Comparison of ENCODE assay signal across 43 cellular contexts in genomic region chr3:127328391-127328790, GRCh38. TPM values are rescaled to one million over a fixed set of nuclear protein-coding genes. Genes with fewer than 3 reads are reported as not detected.
"Had no signal": no experiment of that assay in that cellular context is flagged by ENCODE, and none has a peak within 500 bp of the region (broad histone marks: within the 10 kb centered on the region; RNA-seq: fewer than 3 reads in every experiment).

No MANE protein-coding gene starts in this region.

- H3K4me3 Mint-ChIP-seq: activated CD4-positive, alpha-beta memory T cell treated with anti-CD3 and anti-CD28 coated beads for 36 hours; activated T-helper 1 cell treated with anti-CD3 and anti-CD28 coated beads, Interleukin-12 subunit alpha, Interleukin-12 subunit beta, Interleukin-2, Interleukin-4 antibody, amounts not matched to agents 30 ng/mL and 10 ng/mL and 1 ng/mL, durations not matched to agents 14 hours and 24 hours and 36 hours; immature natural killer cell; naive B cell; stimulated activated effector memory CD8-positive, alpha-beta T cell treated with anti-CD3 and anti-CD28 coated beads, Interleukin-12 subunit alpha, Interleukin-12 subunit beta, amount 100 ng/mL, for 72 hours; stimulated activated naive CD8-positive, alpha-beta T cell treated with anti-CD3 and anti-CD28 coated beads, Interleukin-15, amount 100 ng/mL, for 72 hours; T-helper 2 cell treated with Interferon-gamma antibody and Interleukin-4, amounts not matched to agents 5 μg/mL and 100 μg/mL, for 36 hours; type B pancreatic cell had no signal

- DNase-seq: activated CD4-positive, alpha-beta memory T cell treated with anti-CD3 and anti-CD28 coated beads for 36 hours; activated CD4-positive, alpha-beta T cell treated with anti-CD3 and anti-CD28 coated beads for 4 hours; activated CD4-positive, CD25-positive, alpha-beta regulatory T cell; activated CD8-positive, alpha-beta memory T cell treated with anti-CD3 and anti-CD28 coated beads, Interleukin-2, amount 50 U/mL, for 4 hours; activated gamma-delta T cell treated with Interleukin-2 at 50 U/mL for 16 hours; activated naive CD4-positive, alpha-beta T cell treated with anti-CD3 and anti-CD28 coated beads, Interleukin-2, amount 50 U/mL, for 16 hours; activated T-cell treated with anti-CD3 and anti-CD28 coated beads, Interleukin-2, amount 50 U/mL, for 1 hour; amniotic stem cell; brain microvascular endothelial cell; dorsolateral prefrontal cortex; effector memory CD4-positive, alpha-beta T cell; hypothalamus; immature natural killer cell; kidney; left colon; mammary epithelial cell; naive B cell; ovary; right lobe of liver; stimulated activated CD4-positive, alpha-beta T cell treated with anti-CD3 and anti-CD28 coated beads, Interleukin-12 subunit alpha, Interleukin-12 subunit beta, amount 100 ng/mL, for 4 hours; stimulated activated CD4-positive, alpha-beta T cell treated with anti-CD3 and anti-CD28 coated beads, Interleukin-4, amount 100 ng/mL, for 24 hours; stimulated activated naive CD8-positive, alpha-beta T cell treated with anti-CD3 and anti-CD28 coated beads, Interleukin-15, amount 100 ng/mL, for 72 hours; substantia nigra; uterus had no signal

- H3K4me1 Mint-ChIP-seq: immature natural killer cell; naive B cell; stimulated activated effector memory CD8-positive, alpha-beta T cell treated with anti-CD3 and anti-CD28 coated beads, Interleukin-12 subunit alpha, Interleukin-12 subunit beta, amount 100 ng/mL, for 72 hours had no signal

- H3K9me3 ChIP-seq: ovary, uterus had no signal

- H3K4me1 ChIP-seq: gastroesophageal sphincter, right lobe of liver, uterus had no signal

- H3K36me3 Mint-ChIP-seq: activated CD4-positive, alpha-beta memory T cell treated with anti-CD3 and anti-CD28 coated beads for 36 hours; immature natural killer cell; stimulated activated effector memory CD8-positive, alpha-beta T cell treated with anti-CD3 and anti-CD28 coated beads, Interleukin-12 subunit alpha, Interleukin-12 subunit beta, amount 100 ng/mL, for 72 hours; type B pancreatic cell had no signal

- H3K27me3 ChIP-seq: brain microvascular endothelial cell, ovary, right lobe of liver, uterus had no signal

- H3K36me3 ChIP-seq: brain microvascular endothelial cell, gastroesophageal sphincter, ovary, right lobe of liver, uterus had no signal

- H3K27ac ChIP-seq: brain microvascular endothelial cell, coronary artery, dorsolateral prefrontal cortex, gastroesophageal sphincter, ovary, right lobe of liver, skin epidermis, uterus had no signal

- H3K4me3 ChIP-seq: coronary artery, dorsolateral prefrontal cortex, gastroesophageal sphincter, ovary, right lobe of liver, skin epidermis, uterus had no signal

- H3K27ac Mint-ChIP-seq: activated CD4-positive, alpha-beta memory T cell treated with anti-CD3 and anti-CD28 coated beads for 36 hours; activated T-helper 1 cell treated with anti-CD3 and anti-CD28 coated beads, Interleukin-12 subunit alpha, Interleukin-12 subunit beta, Interleukin-2, Interleukin-4 antibody, amounts not matched to agents 30 ng/mL and 10 ng/mL and 1 ng/mL, durations not matched to agents 14 hours and 24 hours and 36 hours; immature natural killer cell; naive B cell; progenitor cell of endocrine pancreas; stimulated activated effector memory CD8-positive, alpha-beta T cell treated with anti-CD3 and anti-CD28 coated beads, Interleukin-12 subunit alpha, Interleukin-12 subunit beta, amount 100 ng/mL, for 72 hours; stimulated activated naive CD8-positive, alpha-beta T cell treated with anti-CD3 and anti-CD28 coated beads, Interleukin-15, amount 100 ng/mL, for 72 hours; T-helper 2 cell treated with Interferon-gamma antibody and Interleukin-4, amounts not matched to agents 5 μg/mL and 100 μg/mL, for 36 hours; type B pancreatic cell had no signal

RNA-seq across cellular contexts. Expression of gene PRR20G, which starts 40.5 kb away (rescaled TPM):
- total RNA-seq: activated CD4-positive, alpha-beta memory T cell treated with anti-CD3 and anti-CD28 coated beads for 36 hours; activated CD8-positive, alpha-beta memory T cell treated with anti-CD3 and anti-CD28 coated beads for 36 hours; activated T-helper 1 cell treated with anti-CD3 and anti-CD28 coated beads, Interleukin-12 subunit alpha, Interleukin-12 subunit beta, Interleukin-2, Interleukin-4 antibody, amounts not matched to agents 30 ng/mL and 10 ng/mL and 1 ng/mL, durations not matched to agents 14 hours and 24 hours and 36 hours; astrocyte; cardiac septum; cerebellum; dorsolateral prefrontal cortex; epithelial cell of proximal tubule; fibroblast of lung; fibroblast of villous mesenchyme; gastroesophageal sphincter; kidney; left colon; liver; mammary epithelial cell; mucosa of gallbladder; ovary; progenitor cell of endocrine pancreas; renal cortical epithelial cell; right lobe of liver; uterus had no signal
- polyA plus RNA-seq: fibroblast of lung, immature natural killer cell, liver, mammary epithelial cell, neural cell, ovary had no signal
